In the genomic region with DNA sequence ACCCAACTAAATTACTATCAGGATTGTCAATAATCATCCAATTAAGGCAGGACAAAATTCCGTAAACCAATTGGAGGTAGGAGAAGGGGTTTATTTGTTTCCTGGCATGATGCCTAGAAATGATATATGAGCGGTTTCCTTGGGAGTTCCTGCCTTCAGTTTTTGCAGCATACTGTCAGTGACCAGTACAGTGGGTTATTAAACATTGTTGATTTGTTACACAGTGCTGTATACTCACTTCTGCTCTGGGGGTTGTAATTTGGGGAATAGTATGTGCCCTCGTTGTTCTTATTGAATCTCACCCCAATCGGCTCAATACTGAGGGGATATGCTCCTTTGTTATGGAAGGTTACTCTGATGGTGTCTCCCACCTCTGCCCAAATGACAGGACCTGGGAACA, we compare ENCODE assay signal across 13 cellular contexts. TPM values are rescaled to one million over a fixed set of nuclear protein-coding genes. Genes with fewer than 3 reads are reported as not detected.
DNase-seq lines count a peak whose midpoint lies in the region; ATAC-seq and TF ChIP-seq lines count a peak whose summit lies in the region.
"Had no signal": no experiment of that assay in that cellular context is flagged by ENCODE, and none has a peak within 500 bp of the region (broad histone marks: within the 10 kb centered on the region; RNA-seq: fewer than 3 reads in every experiment).

No MANE protein-coding gene starts in this region.

- no peak for TF ChIP-seq CTCF in gastroesophageal sphincter (IDR thresholded peaks at IDR 0.05)

- DNase-seq in HCEC 1CT, result peak; percentile 59
- peak; percentile 69 for DNase-seq in NCI-H2029 (lab: John Stamatoyannopoulos, UW)
- no peak for DNase-seq in stimulated activated naive CD8-positive, alpha-beta T cell treated with anti-CD3 and anti-CD28 coated beads, Interleukin-15, Interleukin-2, amounts not matched to agents 100 U/mL and 50 U/mL, for 24 hours
- DNase-seq in effector memory CD4-positive, alpha-beta T cell, result no peak
- DNase-seq: activated CD4-positive, CD25-positive, alpha-beta regulatory T cell treated with anti-CD3 and anti-CD28 coated beads, Interleukin-2, amount 50 U/mL, for 72 hours; activated naive CD4-positive, alpha-beta T cell; Calu3; cortex of kidney had no signal

- H3K36me3 ChIP-seq in iPS-20b (ENCODE audit: insufficient read depth, low read depth, low read length) (no peaks in the 10 kb centered on the region), gastroesophageal sphincter (no peaks in the 10 kb centered on the region)
- no peaks in the 10 kb centered on the region for H3K36me3 ChIP-seq in effector memory CD4-positive, alpha-beta T cell (ENCODE audit: control insufficient read depth, insufficient read depth, low read length)

- H3K4me3 ChIP-seq in iPS-20b (ENCODE audit: low read length), result peak overlapping the region; percentile 8; the same call in 1 of the 2 replicates
- H3K4me3 ChIP-seq in gastroesophageal sphincter, result no peak overlapping the region
- no peak overlapping the region for H3K4me3 ChIP-seq in effector memory CD4-positive, alpha-beta T cell (ENCODE audit: insufficient read depth, low read depth, low read length, poor library complexity, severe bottlenecking)

- H3K27me3 ChIP-seq in iPS-20b (ENCODE audit: insufficient read depth, low read length), result no peaks in the 10 kb centered on the region
- peaks cover 3% of the 10 kb centered on the region for H3K27me3 ChIP-seq in gastroesophageal sphincter
- H3K27me3 ChIP-seq in effector memory CD4-positive, alpha-beta T cell (replicated peaks; ENCODE audit: control insufficient read depth, insufficient read depth, low read length, poor library complexity, severe bottlenecking), result no peaks in the 10 kb centered on the region

- no peak for TF ChIP-seq POLR2A in gastroesophageal sphincter (IDR thresholded peaks at IDR 0.05)

- ATAC-seq in SK-N-SH treated with all-trans-retinoic acid at 6 μM for 48 hours (peak; percentile 35; the same call in 2 of the 3 replicates), HG02571 (IDR thresholded peaks at IDR 0.05; ENCODE audit: unreplicated experiment) (no peak), gastroesophageal sphincter (no peak)
- ATAC-seq in stimulated activated naive CD8-positive, alpha-beta T cell treated with anti-CD3 and anti-CD28 coated beads, Interleukin-15, Interleukin-2, amounts not matched to agents 100 U/mL and 50 U/mL, for 24 hours, result no peak

- TF ChIP-seq EP300 in gastroesophageal sphincter (IDR thresholded peaks at IDR 0.05), result no peak

- H3K4me1 ChIP-seq in iPS-20b (ENCODE audit: insufficient read depth, low read length) (peaks cover 31% of the 10 kb centered on the region), gastroesophageal sphincter (no peaks in the 10 kb centered on the region)
- H3K4me1 ChIP-seq in effector memory CD4-positive, alpha-beta T cell (ENCODE audit: control insufficient read depth, insufficient read depth, low read length, poor library complexity, severe bottlenecking), result peaks cover 3% of the 10 kb centered on the region

- peak overlapping the region; percentile 86 for H3K27ac ChIP-seq in iPS-20b (ENCODE audit: low read length)
- H3K27ac ChIP-seq in gastroesophageal sphincter, result no peak overlapping the region
- H3K27ac ChIP-seq in effector memory CD4-positive, alpha-beta T cell (ENCODE audit: insufficient read depth, low read length, poor library complexity, severe bottlenecking), result no peak overlapping the region
- H3K27ac ChIP-seq: RWPE1 had no signal

- 25 to 27% methylated on average over 4 of the region's 4 CpGs for WGBS in gastroesophageal sphincter (ENCODE audit: low coverage in 1 of 2), 2 donors

- no peaks in the 10 kb centered on the region for H3K9me3 ChIP-seq in iPS-20b (ENCODE audit: insufficient read depth, low read depth, low read length)
- no peaks in the 10 kb centered on the region for H3K9me3 ChIP-seq in gastroesophageal sphincter
- H3K9me3 ChIP-seq in effector memory CD4-positive, alpha-beta T cell (ENCODE audit: control insufficient read depth, low read length), result no peaks in the 10 kb centered on the region

- peak overlapping the region; percentile 63; the same call in 1 of the 2 replicates for H3K9ac ChIP-seq in iPS-20b (ENCODE audit: low read depth, low read length)

TF ChIP-seq in SK-N-SH treated with all-trans-retinoic acid at 6 μM for 48 hours, 23 proteins besides CTCF, POLR2A, EP300 and RAD21:
- TF ChIP-seq ZNF70 (CRISPR knock-in tag; IDR thresholded peaks at IDR 0.05) (peak; percentile 56; the same call in 1 of the 2 replicates), ZFP3 (CRISPR knock-in tag; IDR thresholded peaks at IDR 0.05) (no peak)

RNA-seq across cellular contexts. Expression of a gene that starts 22.2 kb away (rescaled TPM):
- 10 to 100 TPM in 2 of 4 donors, 1 to 10 TPM in 2; 2.3 to 44.8 (median 12.5) TPM for total RNA-seq in gastroesophageal sphincter

Comparison
In these comparisons a context has a peak if more than half of its experiments do, and no peak if none do; other contexts are left out.
1. DNase-seq: peak in HCEC 1CT (single experiment) and NCI-H2029 (single experiment); none in stimulated activated naive CD8-positive, alpha-beta T cell treated with anti-CD3 and anti-CD28 coated beads, Interleukin-15, Interleukin-2, amounts not matched to agents 100 U/mL and 50 U/mL, for 24 hours (single experiment) and effector memory CD4-positive, alpha-beta T cell (0 of 3).